In the genomic region with DNA sequence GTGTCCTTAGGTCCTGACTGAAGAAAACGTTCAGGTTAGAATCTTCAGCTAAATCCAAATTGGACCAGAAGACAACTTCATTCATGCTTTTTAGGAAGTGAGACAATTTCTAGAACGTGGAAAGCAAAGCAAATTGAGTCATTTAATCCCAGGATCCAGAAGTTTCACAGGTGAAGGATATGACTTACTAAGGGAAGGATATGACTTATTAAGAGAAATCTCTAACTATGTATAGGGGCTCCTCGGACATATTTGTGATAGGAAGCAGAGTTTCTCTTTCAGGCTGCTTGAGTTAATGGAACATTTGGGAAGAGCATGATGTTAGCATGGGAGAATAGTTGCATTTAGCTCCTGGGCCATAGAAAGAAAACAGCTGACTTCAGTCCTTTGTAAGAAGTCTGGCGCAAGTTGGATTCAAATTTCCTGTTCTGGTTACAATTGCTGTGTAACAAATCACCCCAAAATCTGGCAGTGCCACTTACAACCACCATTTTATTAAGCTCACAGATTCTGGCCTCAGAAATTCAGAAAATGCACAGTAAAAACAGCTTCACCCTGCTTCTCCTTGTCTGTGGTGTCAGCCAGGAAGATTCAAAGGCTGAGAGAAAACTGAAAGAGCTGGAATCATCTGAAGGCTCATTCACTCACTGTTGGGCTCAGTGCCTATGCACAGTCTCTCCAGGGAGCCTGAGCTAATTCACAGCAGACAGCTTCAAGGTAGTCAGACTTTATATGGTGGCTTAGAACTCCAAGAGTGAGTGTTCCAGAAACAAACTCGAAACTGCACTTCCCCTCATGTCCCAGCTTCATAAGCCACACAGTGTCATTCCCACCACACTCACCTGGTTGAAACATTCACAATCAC, we compare ENCODE assay signal across 23 cellular contexts. TPM values are rescaled to one million over a fixed set of nuclear protein-coding genes. Genes with fewer than 3 reads are reported as not detected.
DNase-seq lines count a peak whose midpoint lies in the region; ATAC-seq and TF ChIP-seq lines count a peak whose summit lies in the region.
"Had no signal": no experiment of that assay in that cellular context is flagged by ENCODE, and none has a peak within 500 bp of the region (broad histone marks: within the 10 kb centered on the region; RNA-seq: fewer than 3 reads in every experiment).

No MANE protein-coding gene starts in this region.

- no peaks in the 10 kb centered on the region for H3K9me2 ChIP-seq in PC-3 (replicated peaks; ENCODE audit: low read length)

- H3K27ac ChIP-seq in PC-3 (ENCODE audit: low read length) (no peak overlapping the region), dorsolateral prefrontal cortex (no peak overlapping the region)
- H3K27ac ChIP-seq: BLaER1 treated with 17β-estradiol and CSF1 and Interleukin-3, amounts not matched to agents 10 nM and 100 nM; ovary; vagina had no signal

- no TSS peak for BruUV-seq in PC-3 (replicated peaks; lab: Mats Ljungman, UMichigan)

- POLR2A ChIA-PET in PC-3 (lab: Charles Lee; ENCODE audit: unreplicated experiment) = no interaction called here

- no peak for TF ChIP-seq CTCF in PC-3 (conservative IDR thresholded peaks at IDR 0.05; ENCODE audit: low read depth, low read length)
- no peak for TF ChIP-seq CTCF in dorsolateral prefrontal cortex (IDR thresholded peaks at IDR 0.05 in 54 of 56, conservative IDR thresholded peaks at IDR 0.05 in 2 of 56; ENCODE audit: low read depth in 1 of 56, partially characterized antibody in 56 of 56)

- H4K20me1 ChIP-seq in PC-3 (ENCODE audit: low read length) = no peaks in the 10 kb centered on the region
- H4K20me1 ChIP-seq: BLaER1 treated with 17β-estradiol and CSF1 and Interleukin-3, amounts not matched to agents 10 nM and 100 nM had no signal

- no peak overlapping the region for H3K4me3 ChIP-seq in PC-3 (ENCODE audit: low read length)
- H3K4me3 ChIP-seq in dorsolateral prefrontal cortex = no peak overlapping the region
- H3K4me3 ChIP-seq: BLaER1 treated with 17β-estradiol and CSF1 and Interleukin-3, amounts not matched to agents 10 nM and 100 nM; ovary; vagina had no signal

- no peaks in the 10 kb centered on the region for H3F3A ChIP-seq in PC-3 (ENCODE audit: low read length, unreplicated experiment)

- peak overlapping the region; percentile 30 for H3K4me2 ChIP-seq in PC-3 (ENCODE audit: low read length)
- H3K4me2 ChIP-seq: BLaER1 treated with 17β-estradiol and CSF1 and Interleukin-3, amounts not matched to agents 10 nM and 100 nM had no signal

- ATAC-seq in PC-3 (peak; percentile 65), Right ventricle myocardium superior (ENCODE audit: poor library complexity) (peak; percentile 64), HG03280 (IDR thresholded peaks at IDR 0.05; ENCODE audit: unreplicated experiment) (no peak)
- ATAC-seq: left colon; natural killer cell treated with Interleukin-12 subunit alpha and Interleukin-12 subunit beta and Interleukin-15 and Interleukin-18, amount 100 ng/mL, for 72 hours had no signal

- H3K27me3 ChIP-seq in PC-3 (ENCODE audit: low read length) = no peaks in the 10 kb centered on the region
- no peaks in the 10 kb centered on the region for H3K27me3 ChIP-seq in dorsolateral prefrontal cortex
- H3K27me3 ChIP-seq: BLaER1 treated with 17β-estradiol and CSF1 and Interleukin-3, amounts not matched to agents 10 nM and 100 nM; ovary; vagina had no signal

- CTCF ChIA-PET in PC-3 (lab: Charles Lee) = no interaction called here

- H3K79me2 ChIP-seq in PC-3 (ENCODE audit: low read length) = no peaks in the 10 kb centered on the region

- no peaks in the 10 kb centered on the region for H3K9me3 ChIP-seq in PC-3 (ENCODE audit: low read length)
- H3K9me3 ChIP-seq: BLaER1 treated with 17β-estradiol and CSF1 and Interleukin-3, amounts not matched to agents 10 nM and 100 nM; ovary; vagina had no signal

- no peak overlapping the region for H3K9ac ChIP-seq in PC-3 (ENCODE audit: low read length)
- H3K9ac ChIP-seq: BLaER1 treated with 17β-estradiol and CSF1 and Interleukin-3, amounts not matched to agents 10 nM and 100 nM had no signal

- peaks cover 14% of the 10 kb centered on the region for H3K4me1 ChIP-seq in PC-3 (ENCODE audit: insufficient read depth, low read length)
- H3K4me1 ChIP-seq: BLaER1 treated with 17β-estradiol and CSF1 and Interleukin-3, amounts not matched to agents 10 nM and 100 nM; vagina had no signal

- no peaks in the 10 kb centered on the region for H3K36me3 ChIP-seq in PC-3 (ENCODE audit: low read depth, low read length)
- H3K36me3 ChIP-seq: BLaER1 treated with 17β-estradiol and CSF1 and Interleukin-3, amounts not matched to agents 10 nM and 100 nM; ovary; vagina had no signal

- DNase-seq in AG20443 (ENCODE audit: low spot score) (peak; percentile 22), PC-3 (peak; percentile 59), Right ventricle myocardium superior (peak; percentile 64), posterior vena cava (ENCODE audit: low spot score) (peak; percentile 81), occipital lobe (lab: John Stamatoyannopoulos, UW) (no peak), T-helper 2 cell (no peak), dorsolateral prefrontal cortex (no peak)
- DNase-seq: activated CD4-positive, alpha-beta T cell treated with anti-CD3 and anti-CD28 coated beads, Interleukin-2, amount 50 U/mL, for 48 hours; activated CD4-positive, CD25-positive, alpha-beta regulatory T cell; activated CD8-positive, alpha-beta memory T cell treated with anti-CD3 and anti-CD28 coated beads, Interleukin-2, amount 50 U/mL, for 4 hours; Calu3; central memory CD4-positive, alpha-beta T cell; H7; left colon; NCI-H1105; NCI-H1930; NCI-H748 treated with DMSO at 0.1 percent for 48 hours; ovary; T1000 had no signal

- intact Hi-C loops in PC-3 (cut with micrococcal nuclease) (no loop called here), Right ventricle myocardium superior (cut with DNase I) (no loop called here), posterior vena cava (cut with DNase I) (no loop called here), dorsolateral prefrontal cortex (cut with DNase I) (no loop called here)

- peak overlapping the region; percentile 33 for H2AFZ ChIP-seq in PC-3 (ENCODE audit: low read length)

RNA-seq across cellular contexts. Expression of a gene that starts 16.3 kb away (rescaled TPM):
- total RNA-seq in PC-3 (2014; rRNA removed) (76.1 and 84.8 TPM in 2 replicates), Right ventricle myocardium superior (16.9 TPM), posterior vena cava (10 to 100 TPM; 63.8 to 64.1 TPM), occipital lobe (22.6 TPM), dorsolateral prefrontal cortex (10 to 100 TPM; 18.4 to 75.5 (median 31.6) TPM)

Comparison
In these comparisons a context has a peak if more than half of its experiments do, and no peak if none do; other contexts are left out.
1. DNase-seq: peak in AG20443 (single experiment), PC-3 (single experiment), Right ventricle myocardium superior (single experiment) and posterior vena cava (single experiment); none in occipital lobe (single experiment), T-helper 2 cell (0 of 5) and dorsolateral prefrontal cortex (0 of 10).